20 cellular contexts compared by ENCODE assay signal in genomic region chr12:13764748-13765147, GRCh38.
"Had no signal": no experiment of that assay in that cellular context is flagged by ENCODE, and none has a peak within 500 bp of the region (broad histone marks: within the 10 kb centered on the region; RNA-seq: fewer than 3 reads in every experiment).

No MANE protein-coding gene starts in this region.

- DNase-seq: heart left ventricle; left ventricle myocardium inferior; midbrain; mucosa of descending colon; naive thymus-derived CD4-positive, alpha-beta T cell; ovary; retina; right cardiac atrium; spleen; stimulated activated CD4-positive, alpha-beta T cell treated with anti-CD3 and anti-CD28 coated beads, Interleukin-4, amount 100 ng/mL, for 24 hours; stimulated activated naive CD4-positive, alpha-beta T cell; tibial artery; trophoblast cell; upper lobe of right lung had no signal

- H3K4me1 ChIP-seq: heart left ventricle, left ventricle myocardium inferior, spleen, suprapubic skin, tibial artery, upper lobe of right lung had no signal

- H3K27me3 ChIP-seq: ovary, tibial artery, upper lobe of right lung had no signal

- H3K9me3 ChIP-seq: heart left ventricle, left ventricle myocardium inferior, mucosa of descending colon, ovary, spleen, suprapubic skin, thoracic aorta, tibial artery, upper lobe of right lung had no signal

- H3K27ac ChIP-seq: heart left ventricle, left ventricle myocardium inferior, ovary, skin epidermis, spleen, suprapubic skin, thoracic aorta, tibial artery, upper lobe of right lung had no signal

- ATAC-seq: heart left ventricle; mucosa of descending colon; naive thymus-derived CD4-positive, alpha-beta T cell; right cardiac atrium; sciatic nerve; stimulated activated effector memory CD8-positive, alpha-beta T cell treated with anti-CD3 and anti-CD28 coated beads, Interleukin-12 subunit alpha, Interleukin-12 subunit beta, amount 100 ng/mL, for 72 hours; upper lobe of right lung had no signal

- H3K4me3 ChIP-seq: heart left ventricle, left ventricle myocardium inferior, lung, mucosa of descending colon, ovary, skin epidermis, spleen, suprapubic skin, thoracic aorta, tibial artery, upper lobe of right lung had no signal

- H3K36me3 ChIP-seq: heart left ventricle, left ventricle myocardium inferior, ovary, spleen, suprapubic skin, thoracic aorta, tibial artery, upper lobe of right lung had no signal
